ENCODE assay signal across 1 cellular context in the genomic region with DNA sequence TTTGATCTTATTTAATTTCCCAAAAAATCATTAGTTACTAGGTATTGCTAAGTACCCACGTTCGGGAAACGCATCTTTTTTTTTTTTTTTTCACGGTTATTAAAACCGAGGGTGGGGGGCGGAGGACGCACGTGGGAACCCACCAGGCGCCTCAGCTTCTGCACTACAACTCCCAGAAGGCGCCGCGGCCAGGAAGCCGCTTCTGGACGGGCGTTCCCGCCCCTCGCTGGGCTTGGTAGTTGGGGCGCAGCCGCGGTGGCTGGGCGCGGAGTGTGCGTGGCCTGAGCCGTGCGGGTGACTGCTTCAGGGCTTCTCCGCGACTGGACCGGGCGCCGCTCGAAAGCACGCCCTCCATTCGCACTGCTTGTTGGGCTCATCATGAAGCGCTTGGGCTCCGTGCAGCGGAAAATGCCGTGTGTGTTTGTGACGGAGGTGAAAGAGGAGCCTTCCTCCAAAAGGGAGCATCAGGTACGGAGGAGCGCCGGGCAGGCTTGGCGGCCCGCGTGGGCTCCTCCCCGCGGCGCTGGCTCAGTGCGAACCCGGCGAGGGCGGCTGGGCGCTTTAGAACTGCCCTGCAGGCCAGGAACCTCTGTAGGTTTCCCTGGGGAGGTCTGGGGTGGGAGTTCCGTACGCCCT.
TF ChIP-seq lines count a peak whose summit lies in the region.

No MANE protein-coding gene starts in this region.

TF ChIP-seq in GM12878, 131 proteins besides CTCF, POLR2A, EP300 and RAD21 (continued from another document):
- TF ChIP-seq, protein P1, sequence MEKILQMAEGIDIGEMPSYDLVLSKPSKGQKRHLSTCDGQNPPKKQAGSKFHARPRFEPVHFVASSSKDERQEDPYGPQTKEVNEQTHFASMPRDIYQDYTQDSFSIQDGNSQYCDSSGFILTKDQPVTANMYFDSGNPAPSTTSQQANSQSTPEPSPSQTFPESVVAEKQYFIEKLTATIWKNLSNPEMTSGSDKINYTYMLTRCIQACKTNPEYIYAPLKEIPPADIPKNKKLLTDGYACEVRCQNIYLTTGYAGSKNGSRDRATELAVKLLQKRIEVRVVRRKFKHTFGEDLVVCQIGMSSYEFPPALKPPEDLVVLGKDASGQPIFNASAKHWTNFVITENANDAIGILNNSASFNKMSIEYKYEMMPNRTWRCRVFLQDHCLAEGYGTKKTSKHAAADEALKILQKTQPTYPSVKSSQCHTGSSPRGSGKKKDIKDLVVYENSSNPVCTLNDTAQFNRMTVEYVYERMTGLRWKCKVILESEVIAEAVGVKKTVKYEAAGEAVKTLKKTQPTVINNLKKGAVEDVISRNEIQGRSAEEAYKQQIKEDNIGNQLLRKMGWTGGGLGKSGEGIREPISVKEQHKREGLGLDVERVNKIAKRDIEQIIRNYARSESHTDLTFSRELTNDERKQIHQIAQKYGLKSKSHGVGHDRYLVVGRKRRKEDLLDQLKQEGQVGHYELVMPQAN (conservative IDR thresholded peaks at IDR 0.05), result peak; percentile 78
- TF ChIP-seq, protein P2, sequence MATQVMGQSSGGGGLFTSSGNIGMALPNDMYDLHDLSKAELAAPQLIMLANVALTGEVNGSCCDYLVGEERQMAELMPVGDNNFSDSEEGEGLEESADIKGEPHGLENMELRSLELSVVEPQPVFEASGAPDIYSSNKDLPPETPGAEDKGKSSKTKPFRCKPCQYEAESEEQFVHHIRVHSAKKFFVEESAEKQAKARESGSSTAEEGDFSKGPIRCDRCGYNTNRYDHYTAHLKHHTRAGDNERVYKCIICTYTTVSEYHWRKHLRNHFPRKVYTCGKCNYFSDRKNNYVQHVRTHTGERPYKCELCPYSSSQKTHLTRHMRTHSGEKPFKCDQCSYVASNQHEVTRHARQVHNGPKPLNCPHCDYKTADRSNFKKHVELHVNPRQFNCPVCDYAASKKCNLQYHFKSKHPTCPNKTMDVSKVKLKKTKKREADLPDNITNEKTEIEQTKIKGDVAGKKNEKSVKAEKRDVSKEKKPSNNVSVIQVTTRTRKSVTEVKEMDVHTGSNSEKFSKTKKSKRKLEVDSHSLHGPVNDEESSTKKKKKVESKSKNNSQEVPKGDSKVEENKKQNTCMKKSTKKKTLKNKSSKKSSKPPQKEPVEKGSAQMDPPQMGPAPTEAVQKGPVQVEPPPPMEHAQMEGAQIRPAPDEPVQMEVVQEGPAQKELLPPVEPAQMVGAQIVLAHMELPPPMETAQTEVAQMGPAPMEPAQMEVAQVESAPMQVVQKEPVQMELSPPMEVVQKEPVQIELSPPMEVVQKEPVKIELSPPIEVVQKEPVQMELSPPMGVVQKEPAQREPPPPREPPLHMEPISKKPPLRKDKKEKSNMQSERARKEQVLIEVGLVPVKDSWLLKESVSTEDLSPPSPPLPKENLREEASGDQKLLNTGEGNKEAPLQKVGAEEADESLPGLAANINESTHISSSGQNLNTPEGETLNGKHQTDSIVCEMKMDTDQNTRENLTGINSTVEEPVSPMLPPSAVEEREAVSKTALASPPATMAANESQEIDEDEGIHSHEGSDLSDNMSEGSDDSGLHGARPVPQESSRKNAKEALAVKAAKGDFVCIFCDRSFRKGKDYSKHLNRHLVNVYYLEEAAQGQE (IDR thresholded peaks at IDR 0.05; ENCODE audit: low read depth, low read length), result no peak
- TF ChIP-seq BMI1 (IDR thresholded peaks at IDR 0.05; ENCODE audit: borderline replicate concordance) (no peak), RAD51 (IDR thresholded peaks at IDR 0.05) (peak; percentile 53; the same call in 1 of the 2 replicates), SP1 (IDR thresholded peaks at IDR 0.05; ENCODE audit: low read depth, low read length) (peak; percentile 12)
- TF ChIP-seq, protein P3, sequence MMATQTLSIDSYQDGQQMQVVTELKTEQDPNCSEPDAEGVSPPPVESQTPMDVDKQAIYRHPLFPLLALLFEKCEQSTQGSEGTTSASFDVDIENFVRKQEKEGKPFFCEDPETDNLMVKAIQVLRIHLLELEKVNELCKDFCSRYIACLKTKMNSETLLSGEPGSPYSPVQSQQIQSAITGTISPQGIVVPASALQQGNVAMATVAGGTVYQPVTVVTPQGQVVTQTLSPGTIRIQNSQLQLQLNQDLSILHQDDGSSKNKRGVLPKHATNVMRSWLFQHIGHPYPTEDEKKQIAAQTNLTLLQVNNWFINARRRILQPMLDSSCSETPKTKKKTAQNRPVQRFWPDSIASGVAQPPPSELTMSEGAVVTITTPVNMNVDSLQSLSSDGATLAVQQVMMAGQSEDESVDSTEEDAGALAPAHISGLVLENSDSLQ (IDR thresholded peaks at IDR 0.05), result no peak
- TF ChIP-seq, protein P4, sequence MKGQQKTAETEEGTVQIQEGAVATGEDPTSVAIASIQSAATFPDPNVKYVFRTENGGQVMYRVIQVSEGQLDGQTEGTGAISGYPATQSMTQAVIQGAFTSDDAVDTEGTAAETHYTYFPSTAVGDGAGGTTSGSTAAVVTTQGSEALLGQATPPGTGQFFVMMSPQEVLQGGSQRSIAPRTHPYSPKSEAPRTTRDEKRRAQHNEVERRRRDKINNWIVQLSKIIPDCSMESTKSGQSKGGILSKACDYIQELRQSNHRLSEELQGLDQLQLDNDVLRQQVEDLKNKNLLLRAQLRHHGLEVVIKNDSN (IDR thresholded peaks at IDR 0.05; ENCODE audit: borderline replicate concordance, extremely low read length, insufficient read depth, low read depth, low read length), result no peak
TF ChIP-seq in GM12878: peak in this region for 39.
